8 cellular contexts compared by ENCODE assay signal in the genomic region with DNA sequence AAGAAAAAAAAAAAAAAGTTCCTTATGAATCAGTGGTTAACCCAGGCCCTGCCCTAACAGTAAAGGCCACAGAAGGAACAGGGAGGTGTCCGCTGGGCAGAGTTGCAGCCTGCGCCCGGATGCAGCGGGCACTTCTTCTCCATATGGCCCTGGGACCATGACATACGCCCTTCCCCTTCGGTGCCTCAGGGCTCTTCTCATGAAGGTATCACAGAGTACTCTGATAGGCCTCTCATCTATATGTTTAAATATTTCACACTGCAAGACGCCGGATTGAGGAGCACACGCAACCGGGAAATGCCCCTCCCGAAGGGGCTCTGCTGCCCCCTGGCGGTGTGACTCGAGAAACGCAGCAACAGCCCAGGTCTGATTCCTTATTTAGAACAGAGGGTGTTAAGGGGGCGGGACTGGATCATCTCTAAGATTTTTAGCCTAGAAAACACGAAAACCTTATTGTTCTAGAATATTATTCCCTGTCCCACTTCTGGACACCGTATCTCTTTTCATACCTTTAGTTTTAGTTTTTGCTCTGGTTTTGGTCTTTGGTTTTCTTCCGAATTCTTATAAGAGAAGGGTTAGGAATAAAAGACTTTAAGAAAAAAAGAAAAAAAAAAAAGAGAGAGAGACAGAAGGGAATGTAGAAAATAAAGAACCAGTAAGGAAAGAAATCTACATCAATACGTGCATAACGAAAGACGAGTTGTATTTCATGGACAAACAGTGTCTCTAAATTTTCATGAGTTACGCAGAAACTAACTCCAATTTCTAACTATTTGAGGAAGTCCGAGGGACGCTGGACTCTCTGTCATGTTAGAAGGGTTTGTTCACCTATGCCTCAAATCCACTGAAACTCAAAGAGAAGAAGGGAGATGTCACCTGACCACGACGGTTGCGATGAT. TPM values are rescaled to one million over a fixed set of nuclear protein-coding genes. Genes with fewer than 3 reads are reported as not detected.
DNase-seq lines count a peak whose midpoint lies in the region; ATAC-seq and TF ChIP-seq lines count a peak whose summit lies in the region.

No MANE protein-coding gene starts in this region.

- H3K27ac ChIP-seq in left ventricle myocardium inferior (replicated peaks) = peak overlapping the region; percentile 68

- peak overlapping the region; percentile 61 for H3K27ac Mint-ChIP-seq in HFFc6
- H3K27ac Mint-ChIP-seq in T-helper 17 cell = peak overlapping the region; percentile 89

- H3K4me1 ChIP-seq in left ventricle myocardium inferior = peaks cover 45% of the 10 kb centered on the region

- intact Hi-C loops in left ventricle myocardium inferior (cut with micrococcal nuclease) = no loop called here

- H3K4me3 Mint-ChIP-seq in HFFc6 (no peak overlapping the region), T-helper 17 cell (peak overlapping the region; percentile 66)

- H3K9me3 Mint-ChIP-seq in HFFc6 = no peaks in the 10 kb centered on the region

- no peaks in the 10 kb centered on the region for H3K27me3 ChIP-seq in left ventricle myocardium inferior (ENCODE audit: low read depth)

- H3K9me3 ChIP-seq in T-helper 17 cell (ENCODE audit: control insufficient read depth, low read length, poor library complexity, severe bottlenecking) = no peaks in the 10 kb centered on the region
- no peaks in the 10 kb centered on the region for H3K9me3 ChIP-seq in left ventricle myocardium inferior (replicated peaks)

- peaks cover 28% of the 10 kb centered on the region for H3K36me3 ChIP-seq in left ventricle myocardium inferior

- peak; percentile 94 for DNase-seq in GM03348 (ENCODE audit: low spot score)
- peak; percentile 69 for DNase-seq in HFFc6
- DNase-seq in NCI-H1436 treated with DMSO at 0.1 percent for 48 hours (lab: John Stamatoyannopoulos, UW) = peak; percentile 27
- DNase-seq in T-helper 17 cell = peak; percentile 79 to 94 (median 85)
- peak; percentile 68 for DNase-seq in amniotic epithelial cell (ENCODE audit: low read depth)
- peak; percentile 72 for DNase-seq in left ventricle myocardium inferior
- peak; percentile 56 for DNase-seq in renal cortical epithelial cell (ENCODE audit: low read depth)

- H3K36me3 Mint-ChIP-seq in HFFc6 (ENCODE audit: low read depth) (peaks cover 36% of the 10 kb centered on the region), T-helper 17 cell (ENCODE audit: low read depth) (peaks cover 2% of the 10 kb centered on the region)

- H3K27me3 Mint-ChIP-seq in HFFc6 (ENCODE audit: insufficient read depth) (peaks cover 3% of the 10 kb centered on the region; the same call in 1 of the 2 replicates), T-helper 17 cell (no peaks in the 10 kb centered on the region)

- peak; percentile 97 for ATAC-seq in T-helper 17 cell
- ATAC-seq in HG03457 (IDR thresholded peaks at IDR 0.05; ENCODE audit: unreplicated experiment) = no peak

- peak; percentile 98 for TF ChIP-seq CTCF in HFFc6 (IDR thresholded peaks at IDR 0.05)
- peak; percentile 98 for TF ChIP-seq CTCF in left ventricle myocardium inferior (IDR thresholded peaks at IDR 0.05; ENCODE audit: borderline replicate concordance)

- peaks cover 38% of the 10 kb centered on the region for H3K4me1 Mint-ChIP-seq in HFFc6 (ENCODE audit: low read depth)
- H3K4me1 Mint-ChIP-seq in T-helper 17 cell = peaks cover 25% of the 10 kb centered on the region

- H3K4me3 ChIP-seq in left ventricle myocardium inferior = peak overlapping the region; percentile 27

RNA-seq across cellular contexts. Expression of a gene that starts 12.0 kb away (rescaled TPM):
- total RNA-seq in HFFc6 (2021; fragmentation: NEBNext Ultra II Directional; extraction: Animal tissue kit (Norgen Biotek cat#: 25700)) = 10 to 100 TPM; 29.2 to 39.5 (median 33.2) TPM
- total RNA-seq in T-helper 17 cell (10 to 100 TPM; 19.6 to 26.8 TPM), left ventricle myocardium inferior (6.0 TPM), renal cortical epithelial cell (15.6 and 36.7 TPM in 2 replicates)

RNA-seq across cellular contexts. Expression of a gene that starts 48.2 kb away (rescaled TPM):
- total RNA-seq in HFFc6 (2021; fragmentation: NEBNext Ultra II Directional; extraction: Animal tissue kit (Norgen Biotek cat#: 25700)) = 100 to 1,000 TPM; 367 to 473 (median 416) TPM
- total RNA-seq in T-helper 17 cell = 10 to 100 TPM; 38.3 to 38.4 TPM
- 49.5 TPM for total RNA-seq in left ventricle myocardium inferior
- total RNA-seq in renal cortical epithelial cell = 170 and 214 TPM in 2 replicates

Comparison
In these comparisons a context has a peak if more than half of its experiments do, and no peak if none do; other contexts are left out.
1. DNase-seq: peak in every context shown above with its lines; median percentile 94 in GM03348; 85 in T-helper 17 cell; 72 in left ventricle myocardium inferior; 69 in HFFc6; 68 in amniotic epithelial cell; 56 in renal cortical epithelial cell; 27 in NCI-H1436 treated with DMSO at 0.1 percent for 48 hours.